In the genomic region with DNA sequence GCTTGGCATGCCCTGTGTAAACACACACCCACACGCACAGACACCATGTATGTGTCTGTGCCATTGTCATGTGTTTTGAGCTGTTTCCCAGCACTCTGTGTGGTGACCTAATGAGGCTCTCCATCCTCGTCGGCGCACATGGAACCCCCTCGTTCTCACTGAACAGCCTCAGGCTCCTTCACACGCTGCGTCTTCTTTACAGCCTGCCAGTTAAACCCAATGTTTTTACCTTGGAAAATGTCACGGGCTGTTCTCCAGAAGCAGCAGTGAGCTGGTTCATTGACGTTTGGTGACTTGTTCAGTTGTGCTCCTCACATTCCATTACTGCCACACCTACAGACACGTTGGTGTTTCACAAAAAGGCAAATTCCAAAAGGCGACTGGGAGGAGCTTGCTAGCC, we compare ENCODE assay signal across 31 cellular contexts.
DNase-seq lines count a peak whose midpoint lies in the region; ATAC-seq, FAIRE-seq and TF ChIP-seq lines count a peak whose summit lies in the region.
"Had no signal": no experiment of that assay in that cellular context is flagged by ENCODE, and none has a peak within 500 bp of the region (broad histone marks: within the 10 kb centered on the region; RNA-seq: fewer than 3 reads in every experiment).

No MANE protein-coding gene starts in this region.

- no peaks in the 10 kb centered on the region for H3K9me1 ChIP-seq in K562 (ENCODE audit: control insufficient read depth, insufficient read depth, low read length)

- no peak for TF ChIP-seq POLR2A in K562 (conservative IDR thresholded peaks at IDR 0.05)

- no peak for TF ChIP-seq RAD21 in K562 (CRISPR knock-in tag; conservative IDR thresholded peaks at IDR 0.05 in 1 of 2, IDR thresholded peaks at IDR 0.05 in 1 of 2)

- H4K20me1 ChIP-seq in K562 (replicated peaks; ENCODE audit: control insufficient read depth, insufficient read depth, low read length) (no peaks in the 10 kb centered on the region), hepatocyte (ENCODE audit: insufficient read depth, poor library complexity, severe bottlenecking) (no peaks in the 10 kb centered on the region)

- no peak overlapping the region for H3K9ac ChIP-seq in K562 (ENCODE audit: insufficient read depth in 1 of 2, low read depth in 2 of 2, low read length in 2 of 2)

- H3K9me3 ChIP-seq in K562 (replicated peaks; ENCODE audit: control insufficient read depth, insufficient read depth, low read depth, low read length) = no peaks in the 10 kb centered on the region
- no peaks in the 10 kb centered on the region for H3K9me3 ChIP-seq in hepatocyte (ENCODE audit: low read depth)
- H3K9me3 ChIP-seq: ascending aorta, BE2C, esophagus muscularis mucosa, ovary had no signal

- POLR2A ChIA-PET in K562 (lab: Yijun Ruan, JAX) = no interaction called here

- TF ChIP-seq CTCF in K562 (IDR thresholded peaks at IDR 0.05 in 2 of 3, conservative IDR thresholded peaks at IDR 0.05 in 1 of 3; ENCODE audit: insufficient read depth in 2 of 3, low read depth in 1 of 3, low read length in 3 of 3) (no peak), hepatocyte (IDR thresholded peaks at IDR 0.05; ENCODE audit: poor library complexity) (no peak), natural killer cell (IDR thresholded peaks at IDR 0.05) (no peak)

- in situ Hi-C loops in K562 (cut with MboI) = no loop called here

- peak; percentile 11 for FAIRE-seq in K562 (lab: Jason Lieb, UNC)
- FAIRE-seq: GM12892 had no signal

- DNase-seq in ELF-1 (ENCODE audit: low read depth, low spot score) (peak; percentile 27), K562 (ENCODE audit: extremely low read depth in 1 of 4, low spot score in 3 of 4) (no peak), hepatocyte (ENCODE audit: low spot score) (no peak), renal cortical epithelial cell (ENCODE audit: low read depth) (peak; percentile 61), natural killer cell (no peak), DMS79 (lab: John Stamatoyannopoulos, UW) (no peak)
- DNase-seq: ACHN; activated B cell treated with CpG ODN at 0.5 μM for 24 hours; activated CD8-positive, alpha-beta memory T cell treated with anti-CD3 and anti-CD28 coated beads, Interleukin-2, amount 10 ng/mL, durations not matched to agents 7 days and 5 days; activated T-cell treated with anti-CD3 and anti-CD28 coated beads, Interleukin-2, amount 50 U/mL, for 72 hours; BE2C; CD8-positive, alpha-beta T cell; DMS 273 treated with DMSO at 0.1 percent for 48 hours; effector memory CD4-positive, alpha-beta T cell; foreskin melanocyte; IMR-90; kidney glomerular epithelial cell; NCI-H1048; NCI-H82; nephron progenitor cell; ovary; stimulated activated CD4-positive, alpha-beta T cell treated with anti-CD3 and anti-CD28 coated beads, Interleukin-2, amount 100 ng/mL, for 24 hours; T-cell had no signal

- H3K36me3 Mint-ChIP-seq in natural killer cell = no peaks in the 10 kb centered on the region
- H3K36me3 Mint-ChIP-seq: activated CD8-positive, alpha-beta memory T cell treated with anti-CD3 and anti-CD28 coated beads, Interleukin-2, amount 10 ng/mL, durations not matched to agents 7 days and 5 days; CD8-positive, alpha-beta T cell; T-cell had no signal

- H3K4me3 Mint-ChIP-seq in natural killer cell = no peak overlapping the region
- H3K4me3 Mint-ChIP-seq: activated B cell treated with CpG ODN at 0.5 μM for 24 hours; activated CD8-positive, alpha-beta memory T cell treated with anti-CD3 and anti-CD28 coated beads, Interleukin-2, amount 10 ng/mL, durations not matched to agents 7 days and 5 days; activated T-cell treated with anti-CD3 and anti-CD28 coated beads, Interleukin-2, amount 50 U/mL, for 72 hours; CD8-positive, alpha-beta T cell; nephron progenitor cell; stimulated activated naive CD8-positive, alpha-beta T cell treated with anti-CD3 and anti-CD28 coated beads, Interleukin-15, Interleukin-2, amounts not matched to agents 100 ng/mL and 50 ng/mL, for 24 hours; T-cell had no signal

- no peak for ATAC-seq in K562
- no peak for ATAC-seq in natural killer cell
- no peak for ATAC-seq in HG03342 (IDR thresholded peaks at IDR 0.05; ENCODE audit: unreplicated experiment)
- ATAC-seq in GM21390 (IDR thresholded peaks at IDR 0.05; ENCODE audit: unreplicated experiment) = no peak
- ATAC-seq: activated CD8-positive, alpha-beta memory T cell treated with anti-CD3 and anti-CD28 coated beads, Interleukin-2, amount 10 ng/mL, durations not matched to agents 7 days and 5 days; activated T-cell treated with anti-CD3 and anti-CD28 coated beads, Interleukin-2, amount 50 U/mL, for 72 hours; CD8-positive, alpha-beta T cell; T-cell had no signal

- H3K27ac ChIP-seq in K562 (ENCODE audit: extremely low read depth, low read depth, low read length) (no peak overlapping the region), hepatocyte (no peak overlapping the region)
- H3K27ac ChIP-seq: ascending aorta, coronary artery, esophagus muscularis mucosa, ovary, right atrium auricular region had no signal

- no peak overlapping the region for H3K27ac Mint-ChIP-seq in natural killer cell
- H3K27ac Mint-ChIP-seq: activated B cell treated with CpG ODN at 0.5 μM for 24 hours; activated CD8-positive, alpha-beta memory T cell treated with anti-CD3 and anti-CD28 coated beads, Interleukin-2, amount 10 ng/mL, durations not matched to agents 7 days and 5 days; activated T-cell treated with anti-CD3 and anti-CD28 coated beads, Interleukin-2, amount 50 U/mL, for 72 hours; CD8-positive, alpha-beta T cell; nephron progenitor cell; stimulated activated naive CD8-positive, alpha-beta T cell treated with anti-CD3 and anti-CD28 coated beads, Interleukin-15, Interleukin-2, amounts not matched to agents 100 ng/mL and 50 ng/mL, for 24 hours; T-cell had no signal

- no peaks in the 10 kb centered on the region for H3K9me3 Mint-ChIP-seq in natural killer cell
- H3K9me3 Mint-ChIP-seq: activated B cell treated with CpG ODN at 0.5 μM for 24 hours; activated T-cell treated with anti-CD3 and anti-CD28 coated beads, Interleukin-2, amount 50 U/mL, for 72 hours; CD8-positive, alpha-beta T cell; stimulated activated naive CD8-positive, alpha-beta T cell treated with anti-CD3 and anti-CD28 coated beads, Interleukin-15, Interleukin-2, amounts not matched to agents 100 ng/mL and 50 ng/mL, for 24 hours had no signal

- CTCF ChIA-PET in K562 (lab: Yijun Ruan, JAX; ENCODE audit: low intra/inter-chr PET ratio) = no interaction called here

- H3K79me2 ChIP-seq in K562 (ENCODE audit: control insufficient read depth, insufficient read depth, low read length) (no peaks in the 10 kb centered on the region), hepatocyte (no peaks in the 10 kb centered on the region)

- H3K4me1 Mint-ChIP-seq in natural killer cell = no peaks in the 10 kb centered on the region
- H3K4me1 Mint-ChIP-seq: activated B cell treated with CpG ODN at 0.5 μM for 24 hours; activated CD8-positive, alpha-beta memory T cell treated with anti-CD3 and anti-CD28 coated beads, Interleukin-2, amount 10 ng/mL, durations not matched to agents 7 days and 5 days; nephron progenitor cell; T-cell had no signal

- H2AFZ ChIP-seq in K562 (ENCODE audit: low read depth, low read length) (no peak overlapping the region), hepatocyte (no peak overlapping the region)

- H3K4me1 ChIP-seq in K562 (replicated peaks in 1 of 2; ENCODE audit: control insufficient read depth in 2 of 2, insufficient read depth in 2 of 2, low read length in 2 of 2) (no peaks in the 10 kb centered on the region), hepatocyte (ENCODE audit: insufficient read depth) (no peaks in the 10 kb centered on the region)
- H3K4me1 ChIP-seq: ascending aorta, BE2C, right atrium auricular region had no signal

- H3K27me3 ChIP-seq in K562 (ENCODE audit: control insufficient read depth in 2 of 2, insufficient read depth in 2 of 2, low read length in 2 of 2) (peaks cover 2 to 18% of the 10 kb centered on the region in 2 experiments; a peak in 3 of 5 replicates), hepatocyte (no peaks in the 10 kb centered on the region)
- H3K27me3 ChIP-seq: ascending aorta, BE2C, esophagus muscularis mucosa, ovary, right atrium auricular region had no signal

- intact Hi-C loops in K562 (cut with micrococcal nuclease) (no loop called here), natural killer cell (cut with micrococcal nuclease) (no loop called here)

- H3K4me2 ChIP-seq in K562 (ENCODE audit: insufficient read depth, low read length) (no peak overlapping the region), hepatocyte (peak overlapping the region; percentile 2)

- peaks cover 11 to 18% of the 10 kb centered on the region in 2 donors for H3K27me3 Mint-ChIP-seq in natural killer cell (ENCODE audit: low read depth in 2 of 2)

- no peaks in the 10 kb centered on the region for H3K9me2 ChIP-seq in hepatocyte (replicated peaks; ENCODE audit: insufficient read depth)

- WGBS in K562 (ENCODE audit: insufficient coverage, low coverage, missing lambda C conversion rate) = 0% methylated on average over 11 of the region's 11 CpGs
- 67% methylated on average over 11 of the region's 11 CpGs for WGBS in hepatocyte (ENCODE audit: low lambda C conversion rate, missing lambda C conversion rate)

- no TSS peak for BruUV-seq in K562 (replicated peaks; lab: Mats Ljungman, UMichigan)

- H3K36me3 ChIP-seq in K562 (ENCODE audit: control insufficient read depth, insufficient read depth, low read length) = no peaks in the 10 kb centered on the region
- H3K36me3 ChIP-seq in hepatocyte (replicated peaks; ENCODE audit: insufficient read depth, low read depth) = no peaks in the 10 kb centered on the region
- H3K36me3 ChIP-seq: ascending aorta, BE2C, esophagus muscularis mucosa, ovary, right atrium auricular region had no signal

- H3K4me3 ChIP-seq in K562 (no peak overlapping the region), hepatocyte (no peak overlapping the region)
- H3K4me3 ChIP-seq: ascending aorta, coronary artery, esophagus muscularis mucosa, ovary, right atrium auricular region had no signal

- no peak for TF ChIP-seq EP300 in K562 (IDR thresholded peaks at IDR 0.05; ENCODE audit: low read length)

TF ChIP-seq in K562, 482 proteins besides CTCF, POLR2A, EP300 and RAD21:
- TF ChIP-seq PHF8 (IDR thresholded peaks at IDR 0.05; ENCODE audit: borderline replicate concordance, low read length) (no peak), LCOR (CRISPR knock-in tag; IDR thresholded peaks at IDR 0.05) (no peak), ZNF75A (CRISPR knock-in tag; IDR thresholded peaks at IDR 0.05) (no peak)

Comparison
In these comparisons a context has a peak if more than half of its experiments do, and no peak if none do; other contexts are left out.
1. DNase-seq: peak in ELF-1 (single experiment) and renal cortical epithelial cell (single experiment); none in K562 (0 of 4), hepatocyte (single experiment), natural killer cell (single experiment) and DMS79 (single experiment).